ENCODE assay signal across 1 cellular context in genomic region chr1:173824315-173825081, GRCh38.
TF ChIP-seq lines count a peak whose summit lies in the region.

TSS of gene CENPL (minus strand) at chr1:173824883. CDS start at chr1:173811299, 13,584 bp downstream.
TSS of gene DARS2 (plus strand) at chr1:173824673. CDS start at chr1:173825230, 557 bp downstream.

TF ChIP-seq in HepG2, 621 proteins besides CTCF, POLR2A, EP300 and RAD21 (continued from another document and continues in another):
- TF ChIP-seq ATF4 (CRISPR knock-in tag; IDR thresholded peaks at IDR 0.05) (peak in 1 of 2 experiments; percentile 68; a peak in 2 of 4 replicates), XRCC5 (optimal IDR thresholded peaks at IDR 0.05; ENCODE audit: low read length) (peak; percentile 19), SRSF1 (optimal IDR thresholded peaks at IDR 0.05; ENCODE audit: low read depth, low read length) (no peak), YY1 (IDR thresholded peaks at IDR 0.05; ENCODE audit: insufficient read depth, insufficient replicate concordance, low read depth, low read length) (peak; percentile 99), ZNF563 (CRISPR knock-in tag; IDR thresholded peaks at IDR 0.05) (peak; percentile 69; the same call in 1 of the 2 replicates), ZNF430 (CRISPR knock-in tag; IDR thresholded peaks at IDR 0.05) (no peak), ZBTB33 (CRISPR knock-in tag; IDR thresholded peaks at IDR 0.05) (peak; percentile 42; the same call in 1 of the 2 replicates), PHF20 (CRISPR knock-in tag; IDR thresholded peaks at IDR 0.05) (peak; percentile 93), ZNF580 (CRISPR knock-in tag; IDR thresholded peaks at IDR 0.05; ENCODE audit: borderline replicate concordance, low read depth) (peak; percentile 67; the same call in 1 of the 2 replicates), POLR2G (IDR thresholded peaks at IDR 0.05; ENCODE audit: low read depth, low read length) (peak; percentile 90), FOXO4 (CRISPR knock-in tag; conservative IDR thresholded peaks at IDR 0.05) (0 out of 2 replicates have a peak, but pooled peaks have one; percentile 65), TSC22D2 (CRISPR knock-in tag; IDR thresholded peaks at IDR 0.05; ENCODE audit: borderline replicate concordance) (peak; percentile 88; the same call in 1 of the 2 replicates), CEBPZ (IDR thresholded peaks at IDR 0.05; ENCODE audit: low read length) (no peak), PRMT3 (CRISPR knock-in tag; IDR thresholded peaks at IDR 0.05; ENCODE audit: borderline replicate concordance, low read depth) (peak; percentile 89; the same call in 1 of the 2 replicates), SP5 (CRISPR knock-in tag; IDR thresholded peaks at IDR 0.05; ENCODE audit: borderline replicate concordance, low read depth) (peak; percentile 1; the same call in 1 of the 2 replicates), EEA1 (CRISPR knock-in tag; IDR thresholded peaks at IDR 0.05; ENCODE audit: borderline replicate concordance) (peak; percentile 41; the same call in 1 of the 2 replicates), MYC (CRISPR knock-in tag; IDR thresholded peaks at IDR 0.05; ENCODE audit: borderline replicate concordance) (peak; percentile 75), ZBTB7B (CRISPR knock-in tag; IDR thresholded peaks at IDR 0.05) (0 out of 2 replicates have a peak, but pooled peaks have one; percentile 6), ZNF883 (CRISPR knock-in tag; IDR thresholded peaks at IDR 0.05; ENCODE audit: not compliant biosample characterization) (peak; percentile 41), AGO1 (IDR thresholded peaks at IDR 0.05; ENCODE audit: low read depth, low read length, poor library complexity, severe bottlenecking) (peak; percentile 37), KDM3A (CRISPR knock-in tag; IDR thresholded peaks at IDR 0.05; ENCODE audit: low read depth) (peak; percentile 49; the same call in 1 of the 2 replicates), IRX3 (CRISPR knock-in tag; IDR thresholded peaks at IDR 0.05; ENCODE audit: borderline replicate concordance, low read depth) (no peak), BATF2 (CRISPR knock-in tag; IDR thresholded peaks at IDR 0.05) (0 out of 2 replicates have a peak, but pooled peaks have one; percentile 60), ZNF792 (CRISPR knock-in tag; IDR thresholded peaks at IDR 0.05) (0 out of 2 replicates have a peak, but pooled peaks have one; percentile 25), JDP2 (CRISPR knock-in tag; IDR thresholded peaks at IDR 0.05; ENCODE audit: borderline replicate concordance) (no peak), SPEN (CRISPR knock-in tag; IDR thresholded peaks at IDR 0.05; ENCODE audit: low read depth) (peak; percentile 69), ZGPAT (CRISPR knock-in tag; IDR thresholded peaks at IDR 0.05) (peak; percentile 79), ZNF749 (CRISPR knock-in tag; IDR thresholded peaks at IDR 0.05; ENCODE audit: borderline replicate concordance) (peak; percentile 84; the same call in 1 of the 2 replicates), SNAI1 (CRISPR knock-in tag; IDR thresholded peaks at IDR 0.05; ENCODE audit: borderline replicate concordance) (no peak; the same call in 1 of the 2 replicates), ZFX (CRISPR knock-in tag; IDR thresholded peaks at IDR 0.05; ENCODE audit: low read depth) (peak; percentile 95), TEAD3 (CRISPR knock-in tag; optimal IDR thresholded peaks at IDR 0.05; ENCODE audit: borderline replicate concordance) (no peak), ZSCAN21 (CRISPR knock-in tag; IDR thresholded peaks at IDR 0.05; ENCODE audit: borderline replicate concordance) (peak; percentile 89), ELF1 (CRISPR knock-in tag; IDR thresholded peaks at IDR 0.05) (peak; percentile 97), HES4 (CRISPR knock-in tag; IDR thresholded peaks at IDR 0.05; ENCODE audit: borderline replicate concordance) (0 out of 2 replicates have a peak, but pooled peaks have one; percentile 27), SOX6 (IDR thresholded peaks at IDR 0.05) (no peak), SOX6 (CRISPR knock-in tag; IDR thresholded peaks at IDR 0.05) (peak; percentile 56), FOSL2 (CRISPR knock-in tag; IDR thresholded peaks at IDR 0.05) (peak; percentile 6; the same call in 1 of the 2 replicates), HNF1B (CRISPR knock-in tag; IDR thresholded peaks at IDR 0.05) (peak; percentile 36; the same call in 1 of the 2 replicates), THAP11 (CRISPR knock-in tag; IDR thresholded peaks at IDR 0.05) (peak; percentile 94), FOXM1 (CRISPR knock-in tag; IDR thresholded peaks at IDR 0.05) (0 out of 2 replicates have a peak, but pooled peaks have one; percentile 16), ZFP90 (CRISPR knock-in tag; IDR thresholded peaks at IDR 0.05; ENCODE audit: borderline replicate concordance) (no peak), ZNF446 (CRISPR knock-in tag; IDR thresholded peaks at IDR 0.05) (peak; percentile 68; the same call in 1 of the 2 replicates), ZNF816 (CRISPR knock-in tag; IDR thresholded peaks at IDR 0.05; ENCODE audit: borderline replicate concordance) (peak; percentile 20; the same call in 1 of the 2 replicates), BCL3 (CRISPR knock-in tag; IDR thresholded peaks at IDR 0.05) (peak; percentile 21; the same call in 1 of the 2 replicates), LCORL (IDR thresholded peaks at IDR 0.05) (no peak), LCORL (CRISPR knock-in tag; IDR thresholded peaks at IDR 0.05) (peak; percentile 55; the same call in 1 of the 2 replicates), HNRNPK (IDR thresholded peaks at IDR 0.05; ENCODE audit: low read depth, low read length, poor library complexity, severe bottlenecking) (no peak), ZNF431 (CRISPR knock-in tag; IDR thresholded peaks at IDR 0.05; ENCODE audit: borderline replicate concordance, low read depth) (peak; percentile 15; the same call in 1 of the 2 replicates), REPIN1 (CRISPR knock-in tag; IDR thresholded peaks at IDR 0.05; ENCODE audit: borderline replicate concordance, low read depth) (peak; percentile 87), IKZF1 (IDR thresholded peaks at IDR 0.05) (no peak), KDM5A (IDR thresholded peaks at IDR 0.05; ENCODE audit: borderline replicate concordance, low read length) (peak; percentile 46; the same call in 1 of the 2 replicates)
